25 cellular contexts compared by ENCODE assay signal in the genomic region with DNA sequence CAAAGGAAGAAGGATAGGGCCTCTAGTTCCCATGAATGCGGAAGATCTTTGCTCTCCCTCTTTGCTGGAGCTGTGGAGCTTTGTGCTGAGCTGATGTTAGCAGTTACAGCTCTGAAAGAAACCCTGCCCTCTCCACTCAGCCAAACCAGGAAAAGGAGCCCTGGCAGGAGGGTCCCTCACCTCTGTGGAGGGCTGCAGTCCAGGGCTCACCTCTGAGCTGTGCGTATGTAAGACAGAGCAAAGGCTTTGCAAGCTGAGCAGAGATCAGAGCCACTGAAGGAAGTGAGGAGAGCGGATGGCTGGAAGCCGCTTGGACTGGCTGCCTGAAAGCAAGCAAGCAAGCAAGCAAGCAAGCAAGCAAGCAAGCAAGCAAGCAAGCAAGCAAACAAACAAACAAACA.
A peak's percentile ranks its signal among the peaks of the same experiment; 100 is the strongest.
DNase-seq lines count a peak whose midpoint lies in the region; ATAC-seq and TF ChIP-seq lines count a peak whose summit lies in the region.
"Had no signal": no experiment of that assay in that cellular context is flagged by ENCODE, and none has a peak within 500 bp of the region (broad histone marks: within the 10 kb centered on the region; RNA-seq: fewer than 3 reads in every experiment).

No MANE protein-coding gene starts in this region.

- H3K4me3 ChIP-seq in right atrium auricular region, result no peak overlapping the region
- H3K4me3 ChIP-seq in lung, result no peak overlapping the region
- H3K4me3 ChIP-seq: BLaER1, GM23248, MG63, Peyer's patch, SJCRH30 had no signal

- H3K4me3 Mint-ChIP-seq in T-helper 17 cell, result no peak overlapping the region
- H3K4me3 Mint-ChIP-seq: CD4-positive, CD25-positive, alpha-beta regulatory T cell had no signal

- peak overlapping the region; percentile 83 for H3K27ac Mint-ChIP-seq in T-helper 17 cell
- H3K27ac Mint-ChIP-seq: CD4-positive, CD25-positive, alpha-beta regulatory T cell had no signal

- ATAC-seq in left cardiac atrium (no peak), T-helper 17 cell (no peak), lung (ENCODE audit: insufficient read depth, low FRiP score) (no peak)
- ATAC-seq: SK-N-SH treated with all-trans-retinoic acid at 6 μM for 48 hours had no signal

- H3K36me3 ChIP-seq in right atrium auricular region, result no peaks in the 10 kb centered on the region
- H3K36me3 ChIP-seq in lung (ENCODE audit: control insufficient read depth in 2 of 2, insufficient read depth in 2 of 2, low read length in 2 of 2), result no peaks in the 10 kb centered on the region
- H3K36me3 ChIP-seq: BLaER1, MG63, Peyer's patch, SJCRH30 had no signal

- peak; percentile 55 for DNase-seq in right atrium auricular region (ENCODE audit: low spot score)
- no peak for DNase-seq in left cardiac atrium
- DNase-seq in T-helper 17 cell, result no peak
- peak; percentile 19 for DNase-seq in lung (ENCODE audit: low spot score)
- no peak for DNase-seq in GM03348 (ENCODE audit: low spot score)
- no peak for DNase-seq in erythroblast (lab: John Stamatoyannopoulos, UW)
- no peak for DNase-seq in NCI-H774 (lab: John Stamatoyannopoulos, UW)
- DNase-seq: CD4-positive, CD25-positive, alpha-beta regulatory T cell; DMS153; DND-41; GM23248; HCEC 1CT; KG1; MG63; NCI-H1105 treated with DMSO at 0.1 percent for 48 hours; NCI-H146; NCI-H1930; NCI-H2107; NCI-H446; NCI-H526; OCI-M1; Peyer's patch; SJCRH30 had no signal

- WGBS in lung, 2 donors, result 83 to 86% methylated on average over 4 of the region's 4 CpGs

- peaks cover 9% of the 10 kb centered on the region for H3K36me3 Mint-ChIP-seq in T-helper 17 cell (ENCODE audit: low read depth)
- H3K36me3 Mint-ChIP-seq: CD4-positive, CD25-positive, alpha-beta regulatory T cell had no signal

- TF ChIP-seq POLR2A in erythroblast (IDR thresholded peaks at IDR 0.05; ENCODE audit: low read length), result no peak

- H3K27ac ChIP-seq in right atrium auricular region (peak overlapping the region in 1 of 2 donors; percentile 29), lung (ENCODE audit: low read depth in 1 of 2, low read length in 1 of 2) (peak overlapping the region in 1 of 2 donors; percentile 61)
- H3K27ac ChIP-seq: BLaER1, GM23248, Peyer's patch, SJCRH30 had no signal

- peaks cover 15% of the 10 kb centered on the region for H3K4me1 Mint-ChIP-seq in T-helper 17 cell

- peaks cover 0 to under 1% of the 10 kb centered on the region in 2 donors for H3K9me3 ChIP-seq in right atrium auricular region
- H3K9me3 ChIP-seq in T-helper 17 cell (ENCODE audit: control insufficient read depth, low read length, poor library complexity, severe bottlenecking), result no peaks in the 10 kb centered on the region
- H3K9me3 ChIP-seq in lung (ENCODE audit: control insufficient read depth in 2 of 2, insufficient read depth in 1 of 2, low read length in 1 of 2), result peaks cover 0 to 4% of the 10 kb centered on the region in 2 donors
- H3K9me3 ChIP-seq: BLaER1, MG63, Peyer's patch, SJCRH30 had no signal

- H3K4me1 ChIP-seq in right atrium auricular region, result peaks cover 0 to 9% of the 10 kb centered on the region in 2 donors
- peaks cover 0 to 20% of the 10 kb centered on the region in 2 donors for H3K4me1 ChIP-seq in lung (ENCODE audit: control insufficient read depth in 2 of 2, insufficient read depth in 2 of 2, low read length in 2 of 2)
- H3K4me1 ChIP-seq: BLaER1, Peyer's patch, SJCRH30 had no signal

- H3K27me3 Mint-ChIP-seq in T-helper 17 cell, result peaks cover 62% of the 10 kb centered on the region

- intact Hi-C loops in left cardiac atrium (cut with DNase I), result no loop called here

- H3K27me3 ChIP-seq in right atrium auricular region (no peaks in the 10 kb centered on the region), lung (ENCODE audit: control insufficient read depth, insufficient read depth) (no peaks in the 10 kb centered on the region)
- H3K27me3 ChIP-seq: BLaER1, Peyer's patch had no signal

- TF ChIP-seq CTCF in right atrium auricular region (IDR thresholded peaks at IDR 0.05), result no peak
- TF ChIP-seq CTCF in lung (IDR thresholded peaks at IDR 0.05; ENCODE audit: control extremely low read depth, extremely low read depth), result no peak

Comparison
In these comparisons a context has a peak if more than half of its experiments do, and no peak if none do; other contexts are left out.
1. DNase-seq: peak in right atrium auricular region (single experiment) and lung (single experiment); none in left cardiac atrium (single experiment), T-helper 17 cell (0 of 3), GM03348 (single experiment), erythroblast (0 of 2) and NCI-H774 (single experiment).